In the genomic region with DNA sequence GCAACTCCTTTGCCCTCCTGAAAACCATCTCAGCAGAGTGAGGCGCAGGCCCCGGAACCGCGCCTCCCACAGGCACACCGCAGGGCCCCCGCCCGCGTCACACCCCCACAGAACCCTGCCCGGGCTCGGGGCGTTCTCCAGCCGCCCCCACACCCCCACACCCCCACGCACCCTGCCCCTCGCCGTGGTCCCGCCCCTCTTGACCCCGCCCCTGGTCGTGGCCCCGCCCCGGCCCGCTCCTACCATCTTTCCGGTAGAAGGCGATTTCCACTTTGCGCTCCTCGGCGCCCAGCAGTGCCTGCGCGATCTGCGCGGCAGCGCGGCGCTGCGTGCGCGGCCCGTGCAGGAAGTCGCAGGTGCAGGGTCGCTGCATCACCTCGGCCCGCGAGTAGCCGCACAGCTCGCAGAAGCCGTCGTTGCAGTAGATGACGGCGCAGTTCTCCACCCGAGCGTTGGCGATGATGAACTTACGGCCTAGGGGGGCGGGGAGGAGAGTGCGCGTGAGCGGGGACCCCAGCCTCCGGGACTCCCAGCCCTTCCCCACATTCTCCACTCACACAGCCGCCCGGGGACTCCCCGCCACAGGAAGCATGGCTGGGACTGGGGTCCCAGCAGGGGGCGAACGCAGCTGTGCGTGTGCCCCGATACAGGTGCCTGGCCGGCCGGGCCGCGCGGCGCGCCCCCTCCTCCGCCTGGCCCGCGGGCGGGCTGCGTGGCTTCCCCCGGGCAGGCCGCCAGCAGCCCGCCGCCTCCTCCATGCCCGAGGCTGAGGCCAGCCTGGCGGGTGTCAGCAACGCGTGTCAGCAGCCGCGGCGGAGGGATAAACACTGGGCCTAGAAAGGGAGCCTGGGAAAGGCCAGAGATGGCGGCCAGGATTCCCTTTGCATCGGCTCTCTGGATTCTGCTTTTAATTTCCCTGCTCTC, we compare ENCODE assay signal across 8 cellular contexts. TPM values are rescaled to one million over a fixed set of nuclear protein-coding genes. Genes with fewer than 3 reads are reported as not detected.
DNase-seq lines count a peak whose midpoint lies in the region; ATAC-seq and TF ChIP-seq lines count a peak whose summit lies in the region.

No MANE protein-coding gene starts in this region.

- H3K27me3 ChIP-seq in HCT116 (ENCODE audit: insufficient read depth, low read length) (peaks cover 2% of the 10 kb centered on the region; the same call in 1 of the 2 replicates), muscle layer of duodenum (ENCODE audit: low read depth, low read length) (peaks cover 8% of the 10 kb centered on the region)

- intact Hi-C loops in HCT116 (cut with micrococcal nuclease), result no loop called here
- intact Hi-C loops in activated CD4-positive, alpha-beta memory T cell treated with anti-CD3 and anti-CD28 coated beads for 36 hours (cut with micrococcal nuclease), result loop anchor here (5.0 kb wide), 1 partner anchor 38 kb away; no protein-coding TSS in a partner anchor

- DNase-seq in GM10248 (ENCODE audit: extremely low spot score) (peak; percentile 74), HCT116 (ENCODE audit: low read depth, low spot score) (peak; percentile 43), NCI-H2081 treated with DMSO at 0.1 percent for 48 hours (lab: John Stamatoyannopoulos, UW) (peak; percentile 37), iPS-NIHi7 (ENCODE audit: extremely low spot score) (no peak)
- peak; percentile 83 for DNase-seq in activated CD4-positive, alpha-beta memory T cell treated with anti-CD3 and anti-CD28 coated beads for 36 hours
- peak; percentile 73 for DNase-seq in effector CD8-positive, alpha-beta T cell (lab: John Stamatoyannopoulos, UW)
- DNase-seq in stimulated activated CD8-positive, alpha-beta memory T cell treated with anti-CD3 and anti-CD28 coated beads, Interleukin-7, amount 100 ng/mL, for 48 hours (ENCODE audit: extremely low read depth in 1 of 2, low read depth in 1 of 2), result peak; percentile 45 to 59

- H3K9ac ChIP-seq in HCT116 (ENCODE audit: low read length), result peak overlapping the region; percentile 65

- H3K27ac ChIP-seq in HCT116 (ENCODE audit: low read depth, low read length) (peak overlapping the region; percentile 81), muscle layer of duodenum (ENCODE audit: low read length) (no peak overlapping the region)

- H3K4me1 ChIP-seq in HCT116 (ENCODE audit: control insufficient read depth in 1 of 2, insufficient read depth in 2 of 2, low read length in 2 of 2) (peaks cover 34 to 47% of the 10 kb centered on the region in 2 experiments), muscle layer of duodenum (ENCODE audit: control insufficient read depth in 1 of 2, insufficient read depth in 2 of 2, low read length in 2 of 2) (peaks cover 28 to 86% of the 10 kb centered on the region in 2 donors)

- peaks cover 23% of the 10 kb centered on the region for H3K4me1 Mint-ChIP-seq in activated CD4-positive, alpha-beta memory T cell treated with anti-CD3 and anti-CD28 coated beads for 36 hours (ENCODE audit: low read depth)

- ATAC-seq in HCT116, result peak; percentile 66

- H3K4me3 ChIP-seq in HCT116 (replicated peaks in 1 of 2; ENCODE audit: low read depth in 1 of 2, low read length in 2 of 2) (peak overlapping the region; percentile 67 to 75), muscle layer of duodenum (ENCODE audit: low read depth in 1 of 2, low read length in 2 of 2) (peak overlapping the region; percentile 37 to 69)

- peak overlapping the region; percentile 77 for H3K27ac Mint-ChIP-seq in activated CD4-positive, alpha-beta memory T cell treated with anti-CD3 and anti-CD28 coated beads for 36 hours

- no peaks in the 10 kb centered on the region for H3K9me3 Mint-ChIP-seq in activated CD4-positive, alpha-beta memory T cell treated with anti-CD3 and anti-CD28 coated beads for 36 hours

- no peak for TF ChIP-seq RAD21 in HCT116 (IDR thresholded peaks at IDR 0.05; ENCODE audit: low read depth)

- CTCF ChIA-PET in GM10248 (lab: Yijun Ruan, JAX) (interaction anchor here (0.8 to 6.1 kb wide), 9 partner anchors 9 to 44 kb away, joined by 3 to 46 read pairs (median 5); no protein-coding TSS in a partner anchor), HCT116 (lab: Charles Lee) (interaction anchor here (1.2 to 1.7 kb wide), 4 partner anchors 10 to 35 kb away, joined by 3 to 5 read pairs (median 4); no protein-coding TSS in a partner anchor)
- CTCF ChIA-PET in activated CD4-positive, alpha-beta memory T cell treated with anti-CD3 and anti-CD28 coated beads for 36 hours (lab: Charles Lee), result interaction anchor here (1.0 to 3.4 kb wide), 6 partner anchors 9 to 99 kb away, joined by 3 to 27 read pairs (median 4); no protein-coding TSS in a partner anchor

- POLR2A ChIA-PET in GM10248 (lab: Yijun Ruan, JAX) (no interaction called here), HCT116 (lab: Charles Lee) (interaction anchor here (1.0 kb wide), 1 partner anchor 76 kb away, joined by 4 read pairs; no protein-coding TSS in a partner anchor)
- POLR2A ChIA-PET in activated CD4-positive, alpha-beta memory T cell treated with anti-CD3 and anti-CD28 coated beads for 36 hours (lab: Charles Lee), result no interaction called here

- peak overlapping the region; percentile 92 for H3K4me2 ChIP-seq in HCT116 (ENCODE audit: low read length)

- TF ChIP-seq POLR2A in HCT116 (IDR thresholded peaks at IDR 0.05; ENCODE audit: borderline replicate concordance, extremely low read depth, insufficient read depth, insufficient read length), result peak; percentile 73

- H3K4me3 Mint-ChIP-seq in activated CD4-positive, alpha-beta memory T cell treated with anti-CD3 and anti-CD28 coated beads for 36 hours, result peak overlapping the region; percentile 83

- H3K9me2 ChIP-seq in HCT116 (ENCODE audit: insufficient read depth), result no peaks in the 10 kb centered on the region

- RAD21 ChIA-PET in HCT116 (lab: Charles Lee; ENCODE audit: low non-redundant PET in 1 of 2, low total read pairs in 2 of 2, uncharacterized antibody in 2 of 2, unreplicated experiment in 2 of 2), result no interaction called here

- H3K36me3 ChIP-seq in HCT116 (ENCODE audit: control insufficient read depth in 1 of 2, insufficient read depth in 2 of 2, low read length in 2 of 2) (no peaks in the 10 kb centered on the region), muscle layer of duodenum (ENCODE audit: control insufficient read depth in 1 of 2, insufficient read depth in 2 of 2, low read length in 2 of 2) (no peaks in the 10 kb centered on the region)

- no peaks in the 10 kb centered on the region for H4K20me1 ChIP-seq in HCT116 (ENCODE audit: insufficient read depth)

- TF ChIP-seq CTCF in GM10248 (IDR thresholded peaks at IDR 0.05; ENCODE audit: control extremely low read depth, extremely low read depth, low read depth, missing control alignments) (peak; percentile 55), HCT116 (IDR thresholded peaks at IDR 0.05 in 2 of 3, conservative IDR thresholded peaks at IDR 0.05 in 1 of 3; ENCODE audit: borderline replicate concordance in 1 of 3, insufficient read depth in 1 of 3, low read depth in 2 of 3, low read length in 2 of 3) (peak in 2 of 3 experiments; percentile 31 to 34; a peak in 4 of 6 replicates)

- 0 out of 2 replicates have a peak, but pooled peaks cover 2% of the 10 kb centered on the region for H3K79me2 ChIP-seq in HCT116 (ENCODE audit: insufficient read depth, low read length)

- peaks cover 21% of the 10 kb centered on the region for H3K27me3 Mint-ChIP-seq in activated CD4-positive, alpha-beta memory T cell treated with anti-CD3 and anti-CD28 coated beads for 36 hours

- H2AFZ ChIP-seq in HCT116 (ENCODE audit: low read depth, low read length, poor library complexity, severe bottlenecking), result no peak overlapping the region

- H3K9me3 ChIP-seq in HCT116 (ENCODE audit: control insufficient read depth in 1 of 2, insufficient read depth in 1 of 2, low read depth in 1 of 2, low read length in 2 of 2) (no peaks in the 10 kb centered on the region), muscle layer of duodenum (ENCODE audit: control insufficient read depth in 1 of 2, low read length in 2 of 2) (no peaks in the 10 kb centered on the region)

- no peaks in the 10 kb centered on the region for H3K36me3 Mint-ChIP-seq in activated CD4-positive, alpha-beta memory T cell treated with anti-CD3 and anti-CD28 coated beads for 36 hours

- no TSS peak for BruUV-seq in HCT116 (replicated peaks; lab: Mats Ljungman, UMichigan)

TF ChIP-seq in HCT116, 20 proteins besides CTCF, POLR2A, EP300 and RAD21:
- TF ChIP-seq POLR2AphosphoS5 (IDR thresholded peaks at IDR 0.05; ENCODE audit: low read depth, low read length) (peak; percentile 90), ZFX (IDR thresholded peaks at IDR 0.05) (peak; percentile 73), YY1 (IDR thresholded peaks at IDR 0.05; ENCODE audit: extremely low read depth, insufficient replicate concordance, low read depth, low read length) (peak; percentile 40), CEBPB (IDR thresholded peaks at IDR 0.05; ENCODE audit: low read depth) (no peak), CBX3 (IDR thresholded peaks at IDR 0.05; ENCODE audit: low read depth) (no peak), TCF7L2 (IDR thresholded peaks at IDR 0.05; ENCODE audit: borderline replicate concordance, extremely low read depth, insufficient read depth, insufficient read length) (no peak)
- TF ChIP-seq, protein P1, sequence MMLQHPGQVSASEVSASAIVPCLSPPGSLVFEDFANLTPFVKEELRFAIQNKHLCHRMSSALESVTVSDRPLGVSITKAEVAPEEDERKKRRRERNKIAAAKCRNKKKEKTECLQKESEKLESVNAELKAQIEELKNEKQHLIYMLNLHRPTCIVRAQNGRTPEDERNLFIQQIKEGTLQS (IDR thresholded peaks at IDR 0.05), result no peak
TF ChIP-seq in HCT116: peak in this region for 3.

RNA-seq across cellular contexts. Expression of a gene that starts 3.4 kb away (rescaled TPM):
- 9.7 TPM for total RNA-seq in HCT116 (2021; ENCODE audit: unreplicated experiment)
- polyA plus RNA-seq in HCT116 (2012), result 8.4 and 10.4 TPM in 2 replicates
- total RNA-seq in activated CD4-positive, alpha-beta memory T cell treated with anti-CD3 and anti-CD28 coated beads for 36 hours, result under 1 TPM; 0.34 to 0.45 TPM

RNA-seq across cellular contexts. Expression of a gene that starts 16.1 kb away (rescaled TPM):
- total RNA-seq in HCT116 (2021; ENCODE audit: unreplicated experiment), result 35.8 TPM
- 42.7 and 44.0 TPM in 2 replicates for polyA plus RNA-seq in HCT116 (2012)
- total RNA-seq in activated CD4-positive, alpha-beta memory T cell treated with anti-CD3 and anti-CD28 coated beads for 36 hours, result 10 to 100 TPM; 10.4 to 13.2 TPM

RNA-seq across cellular contexts. Expression of a gene that starts 49.6 kb away (rescaled TPM):
- total RNA-seq in HCT116 (2021; ENCODE audit: unreplicated experiment), result 2.1 TPM
- polyA plus RNA-seq in HCT116 (2012), result 5.8 and 6.9 TPM in 2 replicates
- total RNA-seq in activated CD4-positive, alpha-beta memory T cell treated with anti-CD3 and anti-CD28 coated beads for 36 hours, result 1 to 10 TPM; 3.5 to 4.6 TPM

RNA-seq across cellular contexts. Expression of a gene that starts 53.5 kb away (rescaled TPM):
- total RNA-seq in HCT116 (2021; ENCODE audit: unreplicated experiment), result 55.2 TPM
- polyA plus RNA-seq in HCT116 (2012), result 32.5 and 34.9 TPM in 2 replicates
- 10 to 100 TPM; 48.4 to 49.5 TPM for total RNA-seq in activated CD4-positive, alpha-beta memory T cell treated with anti-CD3 and anti-CD28 coated beads for 36 hours
